16 cellular contexts compared by ENCODE assay signal in the genomic region with DNA sequence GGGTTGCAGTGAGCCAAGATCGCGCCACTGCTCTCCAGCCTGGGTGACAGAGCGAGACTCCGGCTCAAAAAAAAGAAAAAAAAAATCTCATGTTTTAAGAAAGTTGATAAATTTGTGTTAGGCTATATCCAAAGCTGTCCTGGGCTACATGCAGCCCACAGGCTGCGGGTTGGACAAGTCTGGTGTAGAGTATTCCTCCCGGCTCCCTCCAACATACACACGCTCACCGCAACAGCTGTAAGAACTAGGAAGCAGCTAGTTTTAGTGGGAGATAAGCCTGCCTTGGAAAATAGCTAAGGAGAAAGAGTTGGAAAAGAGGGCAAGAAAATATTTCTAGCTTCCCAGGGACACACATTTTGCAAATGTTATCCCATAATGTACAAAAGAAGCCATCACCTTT. TPM values are rescaled to one million over a fixed set of nuclear protein-coding genes. Genes with fewer than 3 reads are reported as not detected.
A peak's percentile ranks its signal among the peaks of the same experiment; 100 is the strongest.
DNase-seq lines count a peak whose midpoint lies in the region; ATAC-seq and TF ChIP-seq lines count a peak whose summit lies in the region.
"Had no signal": no experiment of that assay in that cellular context is flagged by ENCODE, and none has a peak within 500 bp of the region (broad histone marks: within the 10 kb centered on the region; RNA-seq: fewer than 3 reads in every experiment).

No MANE protein-coding gene starts in this region.

- H3K4me3 ChIP-seq in BLaER1 treated with 17β-estradiol and CSF1 and Interleukin-3, amounts not matched to agents 10 nM and 100 nM: no peak overlapping the region
- no peak overlapping the region for H3K4me3 ChIP-seq in heart right ventricle
- H3K4me3 ChIP-seq: SJSA1, transverse colon had no signal

- H3K36me3 ChIP-seq in BLaER1 treated with 17β-estradiol and CSF1 and Interleukin-3, amounts not matched to agents 10 nM and 100 nM: peaks cover 0 to 80% (median 53%) of the 10 kb centered on the region in 11 experiments; a peak in 18 of 22 replicates
- H3K36me3 ChIP-seq in heart right ventricle: peaks cover 0 to 12% (median 0%) of the 10 kb centered on the region in 9 donors
- H3K36me3 ChIP-seq: transverse colon had no signal

- peak overlapping the region in 6 of 11 experiments; percentile 16 to 93 (median 46); a peak in 8 of 22 replicates for H3K4me2 ChIP-seq in BLaER1 treated with 17β-estradiol and CSF1 and Interleukin-3, amounts not matched to agents 10 nM and 100 nM

- 77 to 86% methylated on average over 8 of the region's 8 CpGs for WGBS in heart right ventricle, 2 donors

- H3K36me3 Mint-ChIP-seq in progenitor cell of endocrine pancreas (ENCODE audit: insufficient read depth): peaks cover 5% of the 10 kb centered on the region
- peaks cover 32% of the 10 kb centered on the region for H3K36me3 Mint-ChIP-seq in activated T-helper 2 cell treated with anti-CD3 and anti-CD28 coated beads, Interferon-gamma antibody, Interleukin-2, Interleukin-4, amounts not matched to agents 10 μg/mL and 5 μg/mL and 100 μg/mL, durations not matched to agents 14 hours and 24 hours and 36 hours (ENCODE audit: low read depth)

- DNase-seq in RWPE1 (ENCODE audit: low spot score) (no peak), heart right ventricle (no peak), progenitor cell of endocrine pancreas (ENCODE audit: low spot score, unreplicated experiment) (no peak), NCI-H82 treated with DMSO at 0.1 percent for 48 hours (lab: John Stamatoyannopoulos, UW; ENCODE audit: unreplicated experiment) (no peak), ureter (ENCODE audit: low spot score) (no peak), NCI-H1105 (lab: John Stamatoyannopoulos, UW) (no peak)
- DNase-seq in activated T-helper 2 cell treated with anti-CD3 and anti-CD28 coated beads, Interferon-gamma antibody, Interleukin-2, Interleukin-4, amounts not matched to agents 10 μg/mL and 5 μg/mL and 100 μg/mL, durations not matched to agents 14 hours and 24 hours and 36 hours (ENCODE audit: low spot score): no peak
- DNase-seq: activated naive CD8-positive, alpha-beta T cell treated with anti-CD3 and anti-CD28 coated beads, Interleukin-2, amount 10 ng/mL, durations not matched to agents 7 days and 5 days; foreskin melanocyte; Karpas-422; NCI-H187 treated with DMSO at 0.1 percent for 48 hours; NCI-H774; transverse colon had no signal

- no peak overlapping the region for H3K27ac ChIP-seq in BLaER1 treated with 17β-estradiol and CSF1 and Interleukin-3, amounts not matched to agents 10 nM and 100 nM
- H3K27ac ChIP-seq in RWPE1 (peak overlapping the region; percentile 7; the same call in 1 of the 2 replicates), heart right ventricle (peak overlapping the region in 5 of 10 donors; percentile 28 to 70 (median 40))
- H3K27ac ChIP-seq: SJSA1 had no signal

- TF ChIP-seq CTCF in RWPE1 (conservative IDR thresholded peaks at IDR 0.05; ENCODE audit: low read depth) (no peak), heart right ventricle (IDR thresholded peaks at IDR 0.05) (no peak), progenitor cell of endocrine pancreas (IDR thresholded peaks at IDR 0.05; ENCODE audit: unreplicated experiment) (no peak)

- no peaks in the 10 kb centered on the region for H3K9me3 ChIP-seq in BLaER1 treated with 17β-estradiol and CSF1 and Interleukin-3, amounts not matched to agents 10 nM and 100 nM (replicated peaks in 1 of 11)
- no peaks in the 10 kb centered on the region for H3K9me3 ChIP-seq in heart right ventricle
- H3K9me3 ChIP-seq: SJSA1, transverse colon had no signal

- H4K20me1 ChIP-seq in BLaER1 treated with 17β-estradiol and CSF1 and Interleukin-3, amounts not matched to agents 10 nM and 100 nM: peaks cover 93 to 100% (median 100%) of the 10 kb centered on the region in 11 experiments

- peaks cover 45 to 100% (median 48%) of the 10 kb centered on the region in 10 experiments for H3K4me1 ChIP-seq in BLaER1 treated with 17β-estradiol and CSF1 and Interleukin-3, amounts not matched to agents 10 nM and 100 nM
- peaks cover 7 to 67% (median 59%) of the 10 kb centered on the region in 9 donors for H3K4me1 ChIP-seq in heart right ventricle

- H3K27me3 Mint-ChIP-seq in progenitor cell of endocrine pancreas: no peaks in the 10 kb centered on the region
- no peaks in the 10 kb centered on the region for H3K27me3 Mint-ChIP-seq in activated T-helper 2 cell treated with anti-CD3 and anti-CD28 coated beads, Interferon-gamma antibody, Interleukin-2, Interleukin-4, amounts not matched to agents 10 μg/mL and 5 μg/mL and 100 μg/mL, durations not matched to agents 14 hours and 24 hours and 36 hours (ENCODE audit: low read depth)
- H3K27me3 Mint-ChIP-seq: activated naive CD8-positive, alpha-beta T cell treated with anti-CD3 and anti-CD28 coated beads, Interleukin-2, amount 10 ng/mL, durations not matched to agents 7 days and 5 days had no signal

- peaks cover 38% of the 10 kb centered on the region for H3K4me1 Mint-ChIP-seq in progenitor cell of endocrine pancreas (ENCODE audit: low read depth)
- H3K4me1 Mint-ChIP-seq in activated T-helper 2 cell treated with anti-CD3 and anti-CD28 coated beads, Interferon-gamma antibody, Interleukin-2, Interleukin-4, amounts not matched to agents 10 μg/mL and 5 μg/mL and 100 μg/mL, durations not matched to agents 14 hours and 24 hours and 36 hours (ENCODE audit: low read depth): peaks cover 62% of the 10 kb centered on the region

- H3K9ac ChIP-seq in BLaER1 treated with 17β-estradiol and CSF1 and Interleukin-3, amounts not matched to agents 10 nM and 100 nM: peak overlapping the region in 2 of 11 experiments; percentile 5 to 37; a peak in 3 of 22 replicates

- CTCF ChIA-PET in RWPE1 (lab: Yijun Ruan, JAX): interaction anchor here (0.6 to 1.0 kb wide), 3 partner anchors 15 to 188 kb away, joined by 3 read pairs; a partner anchor contains a TSS

- no peaks in the 10 kb centered on the region for H3K9me3 Mint-ChIP-seq in progenitor cell of endocrine pancreas (ENCODE audit: low read depth)
- H3K9me3 Mint-ChIP-seq in activated T-helper 2 cell treated with anti-CD3 and anti-CD28 coated beads, Interferon-gamma antibody, Interleukin-2, Interleukin-4, amounts not matched to agents 10 μg/mL and 5 μg/mL and 100 μg/mL, durations not matched to agents 14 hours and 24 hours and 36 hours: no peaks in the 10 kb centered on the region
- H3K9me3 Mint-ChIP-seq: activated naive CD8-positive, alpha-beta T cell treated with anti-CD3 and anti-CD28 coated beads, Interleukin-2, amount 10 ng/mL, durations not matched to agents 7 days and 5 days had no signal

- H3K4me3 Mint-ChIP-seq in progenitor cell of endocrine pancreas (ENCODE audit: low read depth): no peak overlapping the region
- H3K4me3 Mint-ChIP-seq in activated T-helper 2 cell treated with anti-CD3 and anti-CD28 coated beads, Interferon-gamma antibody, Interleukin-2, Interleukin-4, amounts not matched to agents 10 μg/mL and 5 μg/mL and 100 μg/mL, durations not matched to agents 14 hours and 24 hours and 36 hours (ENCODE audit: low read depth): no peak overlapping the region

- POLR2A ChIA-PET in RWPE1 (lab: Yijun Ruan, JAX; ENCODE audit: low non-redundant PET): no interaction called here

- H3K27me3 ChIP-seq in BLaER1 treated with 17β-estradiol and CSF1 and Interleukin-3, amounts not matched to agents 10 nM and 100 nM: no peaks in the 10 kb centered on the region
- no peaks in the 10 kb centered on the region for H3K27me3 ChIP-seq in heart right ventricle
- H3K27me3 ChIP-seq: SJSA1, transverse colon had no signal

- H3K27ac Mint-ChIP-seq in progenitor cell of endocrine pancreas: peak overlapping the region; percentile 90
- H3K27ac Mint-ChIP-seq in activated T-helper 2 cell treated with anti-CD3 and anti-CD28 coated beads, Interferon-gamma antibody, Interleukin-2, Interleukin-4, amounts not matched to agents 10 μg/mL and 5 μg/mL and 100 μg/mL, durations not matched to agents 14 hours and 24 hours and 36 hours: no peak overlapping the region

- ATAC-seq in heart right ventricle: peak in 7 of 8 donors; percentile 43 to 77 (median 54)

- intact Hi-C loops in heart right ventricle (cut with DNase I): no loop called here
- intact Hi-C loops in activated T-helper 2 cell treated with anti-CD3 and anti-CD28 coated beads, Interferon-gamma antibody, Interleukin-2, Interleukin-4, amounts not matched to agents 10 μg/mL and 5 μg/mL and 100 μg/mL, durations not matched to agents 14 hours and 24 hours and 36 hours (cut with micrococcal nuclease): no loop called here

RNA-seq across cellular contexts. Expression of a gene that starts 46.6 kb away (rescaled TPM):
- total RNA-seq in heart right ventricle (10 to 100 TPM; 68.3 to 97.0 (median 87.7) TPM), progenitor cell of endocrine pancreas (161 and 163 TPM in 2 replicates), ureter (149 TPM)
- 10 to 100 TPM; 24.4 to 35.8 TPM for polyA plus RNA-seq in heart right ventricle
- total RNA-seq in activated T-helper 2 cell treated with anti-CD3 and anti-CD28 coated beads, Interferon-gamma antibody, Interleukin-2, Interleukin-4, amounts not matched to agents 10 μg/mL and 5 μg/mL and 100 μg/mL, durations not matched to agents 14 hours and 24 hours and 36 hours: 129 and 132 TPM in 2 replicates

RNA-seq across cellular contexts. Expression of a gene that starts 57.4 kb away (rescaled TPM):
- total RNA-seq in heart right ventricle: 10 to 100 TPM in 1 of 10 donors, 1 to 10 TPM in 9; 2.9 to 10.2 (median 4.0) TPM
- 1 to 10 TPM in 1 of 2 donors, under 1 TPM in 1; 0.33 to 6.2 TPM for polyA plus RNA-seq in heart right ventricle
- 0.42 and 0.81 TPM in 2 replicates for total RNA-seq in progenitor cell of endocrine pancreas
- total RNA-seq in activated T-helper 2 cell treated with anti-CD3 and anti-CD28 coated beads, Interferon-gamma antibody, Interleukin-2, Interleukin-4, amounts not matched to agents 10 μg/mL and 5 μg/mL and 100 μg/mL, durations not matched to agents 14 hours and 24 hours and 36 hours: 0.18 and 1.3 TPM in 2 replicates
- 0.44 TPM for total RNA-seq in ureter
- total RNA-seq: Daoy, transverse colon had no signal

RNA-seq across cellular contexts. Expression of a gene that starts 59.0 kb away (rescaled TPM):
- total RNA-seq in heart right ventricle (10 to 100 TPM; 16.9 to 24.6 (median 21.3) TPM), progenitor cell of endocrine pancreas (45.6 and 47.6 TPM in 2 replicates), ureter (26.8 TPM)
- 10 to 100 TPM; 36.4 to 66.9 TPM for polyA plus RNA-seq in heart right ventricle
- 50.7 and 53.9 TPM in 2 replicates for total RNA-seq in activated T-helper 2 cell treated with anti-CD3 and anti-CD28 coated beads, Interferon-gamma antibody, Interleukin-2, Interleukin-4, amounts not matched to agents 10 μg/mL and 5 μg/mL and 100 μg/mL, durations not matched to agents 14 hours and 24 hours and 36 hours
